In genomic region chr3:72554689-72555088, GRCh38 we compare ENCODE assay signal across 29 cellular contexts.
"Had no signal": no experiment of that assay in that cellular context is flagged by ENCODE, and none has a peak within 500 bp of the region (broad histone marks: within the 10 kb centered on the region; RNA-seq: fewer than 3 reads in every experiment).

No MANE protein-coding gene starts in this region.

- H3K4me1 ChIP-seq: suprapubic skin, testis, thyroid gland, tibial artery, upper lobe of right lung, uterus, vagina had no signal

- H3K27me3 ChIP-seq: stomach, suprapubic skin, testis, thyroid gland, tibial artery, tibial nerve, transverse colon, upper lobe of left lung, upper lobe of right lung, uterus, vagina had no signal

- H3K4me3 Mint-ChIP-seq: stimulated activated effector memory CD8-positive, alpha-beta T cell treated with anti-CD3 and anti-CD28 coated beads, Interleukin-12 subunit alpha, Interleukin-12 subunit beta, amount 100 ng/mL, for 72 hours; stimulated activated memory B cell treated with anti-CD40 and anti-IgM and Interleukin-4, amounts not matched to agents 10 μg/mL and 1 μg/mL and 100 μg/mL, for 72 hours; stimulated activated naive B cell treated with anti-CD40 and anti-IgM and Interleukin-4, amounts not matched to agents 10 μg/mL and 1 μg/mL and 100 μg/mL, for 72 hours; stimulated activated naive CD8-positive, alpha-beta T cell treated with anti-CD3 and anti-CD28 coated beads, Interleukin-15, amount 100 ng/mL, for 72 hours; stimulated activated naive CD8-positive, alpha-beta T cell treated with anti-CD3 and anti-CD28 coated beads, Interleukin-15, Interleukin-2, amounts not matched to agents 100 ng/mL and 50 ng/mL, for 24 hours; type B pancreatic cell had no signal

- H3K9me3 ChIP-seq: stomach, suprapubic skin, testis, thoracic aorta, thyroid gland, tibial artery, transverse colon, upper lobe of left lung, upper lobe of right lung, uterus, vagina had no signal

- FAIRE-seq: urothelium cell line had no signal

- H3K27me3 Mint-ChIP-seq: stimulated activated memory B cell treated with anti-CD40 and anti-IgM and Interleukin-4, amounts not matched to agents 10 μg/mL and 1 μg/mL and 100 μg/mL, for 72 hours; stimulated activated naive CD8-positive, alpha-beta T cell treated with anti-CD3 and anti-CD28 coated beads, Interleukin-15, amount 100 ng/mL, for 72 hours; type B pancreatic cell had no signal

- H3K27ac ChIP-seq: stomach, suprapubic skin, testis, thoracic aorta, thyroid gland, tibial artery, tibial nerve, transverse colon, upper lobe of left lung, upper lobe of right lung, uterus, vagina had no signal

- H3K36me3 Mint-ChIP-seq: stimulated activated effector memory CD8-positive, alpha-beta T cell treated with anti-CD3 and anti-CD28 coated beads, Interleukin-12 subunit alpha, Interleukin-12 subunit beta, amount 100 ng/mL, for 72 hours had no signal

- H3K36me3 ChIP-seq: stomach, suprapubic skin, thoracic aorta, thyroid gland, tibial artery, tibial nerve, transverse colon, upper lobe of left lung, upper lobe of right lung, uterus, vagina had no signal

- H3K27ac Mint-ChIP-seq: stimulated activated effector memory CD8-positive, alpha-beta T cell treated with anti-CD3 and anti-CD28 coated beads, Interleukin-12 subunit alpha, Interleukin-12 subunit beta, amount 100 ng/mL, for 72 hours; stimulated activated memory B cell treated with anti-CD40 and anti-IgM and Interleukin-4, amounts not matched to agents 10 μg/mL and 1 μg/mL and 100 μg/mL, for 72 hours; stimulated activated naive B cell treated with anti-CD40 and anti-IgM and Interleukin-4, amounts not matched to agents 10 μg/mL and 1 μg/mL and 100 μg/mL, for 72 hours; stimulated activated naive CD8-positive, alpha-beta T cell treated with anti-CD3 and anti-CD28 coated beads, Interleukin-15, Interleukin-2, amounts not matched to agents 100 ng/mL and 50 ng/mL, for 24 hours; type B pancreatic cell had no signal

- ATAC-seq: stimulated activated effector memory CD8-positive, alpha-beta T cell treated with anti-CD3 and anti-CD28 coated beads, Interleukin-12 subunit alpha, Interleukin-12 subunit beta, amount 100 ng/mL, for 72 hours; stimulated activated memory B cell treated with anti-CD40 and anti-IgM and Interleukin-4, amounts not matched to agents 10 μg/mL and 1 μg/mL and 100 μg/mL, for 72 hours; stimulated activated naive B cell treated with anti-CD40 and anti-IgM and Interleukin-4, amounts not matched to agents 10 μg/mL and 1 μg/mL and 100 μg/mL, for 72 hours; stimulated activated naive CD8-positive, alpha-beta T cell treated with anti-CD3 and anti-CD28 coated beads, Interleukin-15, amount 100 ng/mL, for 72 hours; stimulated activated naive CD8-positive, alpha-beta T cell treated with anti-CD3 and anti-CD28 coated beads, Interleukin-15, Interleukin-2, amounts not matched to agents 100 U/mL and 50 U/mL, for 24 hours; upper lobe of right lung had no signal

- DNase-seq: stimulated activated CD4-positive, alpha-beta T cell treated with anti-CD3 and anti-CD28 coated beads, Interleukin-2, amount 100 ng/mL, for 48 hours; stimulated activated CD4-positive, alpha-beta T cell treated with anti-CD3 and anti-CD28 coated beads, Interleukin-4, amount 100 ng/mL, for 1 hour; stimulated activated CD4-positive, alpha-beta T cell treated with anti-CD3 and anti-CD28 coated beads, Interleukin-4, amount 100 ng/mL, for 24 hours; stimulated activated CD4-positive, alpha-beta T cell treated with anti-CD3 and anti-CD28 coated beads, Interleukin-4, amount 100 ng/mL, for 4 hours; stimulated activated CD8-positive, alpha-beta memory T cell treated with anti-CD3 and anti-CD28 coated beads, Interleukin-4, amount 100 ng/mL, for 48 hours; stimulated activated naive B cell treated with anti-CD40 and anti-IgM and Interleukin-4, amounts not matched to agents 10 μg/mL and 1 μg/mL and 100 μg/mL, for 72 hours; stimulated activated naive CD4-positive, alpha-beta T cell; stimulated activated naive CD4-positive, alpha-beta T cell treated with Interleukin-2 at 50 U/mL for 16 hours; stimulated activated naive CD8-positive, alpha-beta T cell treated with anti-CD3 and anti-CD28 coated beads, Interleukin-15, amount 100 ng/mL, for 72 hours; stimulated activated naive CD8-positive, alpha-beta T cell treated with anti-CD3 and anti-CD28 coated beads, Interleukin-15, Interleukin-2, amounts not matched to agents 100 U/mL and 50 U/mL, for 24 hours; stomach; substantia nigra; testis; thyroid gland; tibial artery; transverse colon; trophoblast cell; upper lobe of left lung; upper lobe of right lung; uterus had no signal

- H3K4me3 ChIP-seq: stomach, suprapubic skin, testis, thoracic aorta, thyroid gland, tibial artery, tibial nerve, transverse colon, upper lobe of left lung, upper lobe of right lung, uterus, vagina had no signal
